15 cellular contexts compared by ENCODE assay signal in genomic region chr12:39417916-39418315, GRCh38. TPM values are rescaled to one million over a fixed set of nuclear protein-coding genes. Genes with fewer than 3 reads are reported as not detected.
A peak's percentile ranks its signal among the peaks of the same experiment; 100 is the strongest.
DNase-seq lines count a peak whose midpoint lies in the region; ATAC-seq, FAIRE-seq and TF ChIP-seq lines count a peak whose summit lies in the region.
"Had no signal": no experiment of that assay in that cellular context is flagged by ENCODE, and none has a peak within 500 bp of the region (broad histone marks: within the 10 kb centered on the region; RNA-seq: fewer than 3 reads in every experiment).

No MANE protein-coding gene starts in this region.

- WGBS in HepG2 (ENCODE audit: low lambda C conversion rate) = 88% methylated on average over 2 of the region's 2 CpGs

- no peaks in the 10 kb centered on the region for H3K36me3 ChIP-seq in HepG2 (replicated peaks in 1 of 2; ENCODE audit: control insufficient read depth in 1 of 2, insufficient read depth in 2 of 2, low read length in 2 of 2)
- H3K36me3 ChIP-seq: BLaER1 had no signal

- no peak overlapping the region for H3K4me2 ChIP-seq in HepG2 (ENCODE audit: low read depth, low read length)
- H3K4me2 ChIP-seq: BLaER1 had no signal

- no peak for TF ChIP-seq RAD21 in HepG2 (CRISPR knock-in tag; IDR thresholded peaks at IDR 0.05)

- no peak overlapping the region for H3K9ac ChIP-seq in HepG2 (ENCODE audit: insufficient read depth, low read depth, low read length)
- H3K9ac ChIP-seq: BLaER1 had no signal

- H3K27me3 ChIP-seq in HepG2 (ENCODE audit: control insufficient read depth in 1 of 2, insufficient read depth in 2 of 2, low read length in 2 of 2) = no peaks in the 10 kb centered on the region; a peak in 1 of 5 replicates
- H3K27me3 ChIP-seq: BLaER1 had no signal

- H4K20me1 ChIP-seq in HepG2 (ENCODE audit: insufficient read depth, low read length) = no peaks in the 10 kb centered on the region
- H4K20me1 ChIP-seq: BLaER1 had no signal

- no peak for TF ChIP-seq CTCF in epithelial cell of esophagus (IDR thresholded peaks at IDR 0.05; ENCODE audit: insufficient read depth, low read depth, low read length, missing control alignments)
- no peak for TF ChIP-seq CTCF in fibroblast of mammary gland (conservative IDR thresholded peaks at IDR 0.05; ENCODE audit: control insufficient read depth, insufficient read depth, low read depth, low read length)
- TF ChIP-seq CTCF in HepG2 (CRISPR knock-in tag; IDR thresholded peaks at IDR 0.05) = no peak

- peaks cover 17% of the 10 kb centered on the region for H3K4me1 ChIP-seq in HepG2 (ENCODE audit: insufficient read depth, low read length)
- H3K4me1 ChIP-seq: BLaER1 had no signal

- TF ChIP-seq POLR2A in HepG2 (IDR thresholded peaks at IDR 0.05; ENCODE audit: insufficient read depth in 1 of 2, low read depth in 2 of 2, low read length in 2 of 2) = no peak

- H3K27ac ChIP-seq in HepG2 (ENCODE audit: extremely low read length, insufficient read depth, low read length) = peak overlapping the region; percentile 30
- H3K27ac ChIP-seq: BLaER1 had no signal

- ATAC-seq in HepG2 (peak; percentile 93), HG03469 (IDR thresholded peaks at IDR 0.05; ENCODE audit: unreplicated experiment) (no peak)

- no peak for TF ChIP-seq EP300 in HepG2 (IDR thresholded peaks at IDR 0.05; ENCODE audit: low read depth in 2 of 2, low read length in 2 of 2)
- TF ChIP-seq EP300 in HepG2 (CRISPR knock-in tag; IDR thresholded peaks at IDR 0.05; ENCODE audit: borderline replicate concordance) = no peak

- in situ Hi-C loops in HepG2 (cut with HindIII; ENCODE audit: extremely low pct_ligation_motif_present, low pct_unique_long_range_greater_than_20kb) = no loop called here

- peak; percentile 13 for DNase-seq in epithelial cell of esophagus (ENCODE audit: low read depth)
- peak; percentile 15 for DNase-seq in fibroblast of mammary gland (ENCODE audit: low read depth)
- peak; percentile 66 for DNase-seq in HepG2 (ENCODE audit: low spot score)
- DNase-seq in renal cortical epithelial cell (ENCODE audit: low read depth) = peak; percentile 87
- DNase-seq in DMS 273 (lab: John Stamatoyannopoulos, UW; ENCODE audit: unreplicated experiment) = no peak
- no peak for DNase-seq in effector CD4-positive, alpha-beta T cell
- DNase-seq in NCI-H748 (lab: John Stamatoyannopoulos, UW; ENCODE audit: unreplicated experiment) = no peak
- DNase-seq: 8988T; CD4-positive, alpha-beta memory T cell; DMS79 treated with DMSO at 0.1 percent for 48 hours; GF-D8; H9 had no signal

- POLR2A ChIA-PET in HepG2 (lab: Yijun Ruan, JAX) = interaction anchor here (0.7 to 1.4 kb wide), 4 partner anchors 9 to 29 kb away, joined by 3 to 16 read pairs (median 4); partner anchors contain the start of gene KIF21A

- H3K9me3 ChIP-seq in HepG2 (ENCODE audit: low read length) = no peaks in the 10 kb centered on the region
- H3K9me3 ChIP-seq: BLaER1 had no signal

- intact Hi-C loops in HepG2 (cut with micrococcal nuclease; ENCODE audit: unreplicated experiment) = loop anchor here (1.0 kb wide), 1 partner anchor 9 kb away; no protein-coding TSS in a partner anchor

- CTCF ChIA-PET in HepG2 (lab: Yijun Ruan, JAX; ENCODE audit: low intra/inter-chr PET ratio, low total read pairs) = no interaction called here

- FAIRE-seq in HepG2 (lab: Jason Lieb, UNC) = no peak
- FAIRE-seq: H1 had no signal

- no TSS peak for BruUV-seq in HepG2 (replicated peaks; lab: Mats Ljungman, UMichigan)

- no peak overlapping the region for H2AFZ ChIP-seq in HepG2 (ENCODE audit: low read length)

- H3K4me3 ChIP-seq in epithelial cell of esophagus (ENCODE audit: low read length) = no peak overlapping the region
- no peak overlapping the region for H3K4me3 ChIP-seq in fibroblast of mammary gland (ENCODE audit: control insufficient read depth, low read depth, low read length)
- H3K4me3 ChIP-seq in HepG2 (replicated peaks in 1 of 3; ENCODE audit: insufficient read depth in 1 of 3, low read depth in 2 of 3, low read length in 3 of 3) = no peak overlapping the region
- H3K4me3 ChIP-seq: BLaER1 had no signal

- peaks cover 9% of the 10 kb centered on the region for H3K79me2 ChIP-seq in HepG2 (ENCODE audit: insufficient read depth, low read length)

TF ChIP-seq in HepG2, 621 proteins besides CTCF, POLR2A, EP300 and RAD21 (continues in another document):
- TF ChIP-seq FOSL2 (CRISPR knock-in tag; IDR thresholded peaks at IDR 0.05) = 0 out of 2 replicates have a peak, but pooled peaks have one; percentile 8
- TF ChIP-seq MLXIP (CRISPR knock-in tag; IDR thresholded peaks at IDR 0.05; ENCODE audit: borderline replicate concordance) = no peak
- TF ChIP-seq PATZ1 (CRISPR knock-in tag; IDR thresholded peaks at IDR 0.05) = no peak
- no peak for TF ChIP-seq E2F1 (CRISPR knock-in tag; IDR thresholded peaks at IDR 0.05)
- TF ChIP-seq ZNF737 (CRISPR knock-in tag; IDR thresholded peaks at IDR 0.05; ENCODE audit: borderline replicate concordance) = no peak

RNA-seq across cellular contexts. Expression of gene KIF21A, which starts 25.0 kb away (rescaled TPM):
- total RNA-seq in HepG2 (2016; rRNA removed; fragmentation: Illumina TruSeq; extraction: Trizol) (39.7 and 55.9 TPM in 2 replicates), renal cortical epithelial cell (20.5 and 62.0 TPM in 2 replicates)
- 6.6 and 6.7 TPM in 2 replicates for total RNA-seq in HepG2 (2016; cell fraction: cytosol; rRNA removed; fragmentation: Illumina TruSeq; extraction: Trizol; ENCODE audit: low read depth)
- total RNA-seq in HepG2 (2016; cell fraction: insoluble cytoplasmic fraction; rRNA removed; fragmentation: Illumina TruSeq; extraction: Trizol) = 38.3 and 52.3 TPM in 2 replicates
- total RNA-seq in HepG2 (2016; cell fraction: membrane; rRNA removed; fragmentation: Illumina TruSeq; extraction: Trizol) = 12.4 and 13.0 TPM in 2 replicates
- 48.8 and 49.6 TPM in 2 replicates for total RNA-seq in HepG2 (2016; cell fraction: nucleus; rRNA removed; fragmentation: Illumina TruSeq; extraction: Trizol)
- 17.1 and 20.6 TPM in 2 replicates for polyA plus RNA-seq in HepG2 (2011; rRNA removed)
- polyA plus RNA-seq in HepG2 (2011; cell fraction: cytosol; rRNA removed) = 8.0 and 12.8 TPM in 2 replicates
- 10.3 and 14.8 TPM in 2 replicates for polyA plus RNA-seq in HepG2 (2011; cell fraction: nucleus; rRNA removed)
- 20.4 and 21.5 TPM in 2 replicates for polyA plus RNA-seq in HepG2 (2012)
- 0.51 and 0.53 TPM in 2 replicates for polyA plus RNA-seq in HepG2 (2016; cell fraction: cytosol; fragmentation: Illumina TruSeq; extraction: Trizol; ENCODE audit: low read depth)
- 36.3 and 40.4 TPM in 2 replicates for polyA plus RNA-seq in HepG2 (2016; cell fraction: insoluble cytoplasmic fraction; fragmentation: Illumina TruSeq; extraction: Trizol; ENCODE audit: low read depth)
- 1.8 and 2.8 TPM in 2 replicates for polyA plus RNA-seq in HepG2 (2016; cell fraction: membrane; fragmentation: Illumina TruSeq; extraction: Trizol; ENCODE audit: low read depth)
- polyA plus RNA-seq in HepG2 (2016; cell fraction: nucleus; fragmentation: Illumina TruSeq; extraction: Trizol; ENCODE audit: insufficient read depth, low read depth) = 42.7 and 43.8 TPM in 2 replicates
- 9.2 and 26.7 TPM in 2 replicates for polyA minus RNA-seq in HepG2 (2011; rRNA and poly(A)+ RNA removed; ENCODE audit: low replicate concordance)
- 21.9 and 27.8 TPM in 2 replicates for polyA minus RNA-seq in HepG2 (2011; cell fraction: cytosol; rRNA and poly(A)+ RNA removed)
- 109 and 125 TPM in 2 replicates for polyA minus RNA-seq in HepG2 (2011; cell fraction: nucleus; rRNA and poly(A)+ RNA removed)

Comparison
In these comparisons a context has a peak if more than half of its experiments do, and no peak if none do; other contexts are left out.
1. DNase-seq: peak in epithelial cell of esophagus (single experiment), fibroblast of mammary gland (single experiment), HepG2 (single experiment) and renal cortical epithelial cell (single experiment); none in DMS 273 (single experiment), effector CD4-positive, alpha-beta T cell (single experiment) and NCI-H748 (single experiment).